In the genomic region with DNA sequence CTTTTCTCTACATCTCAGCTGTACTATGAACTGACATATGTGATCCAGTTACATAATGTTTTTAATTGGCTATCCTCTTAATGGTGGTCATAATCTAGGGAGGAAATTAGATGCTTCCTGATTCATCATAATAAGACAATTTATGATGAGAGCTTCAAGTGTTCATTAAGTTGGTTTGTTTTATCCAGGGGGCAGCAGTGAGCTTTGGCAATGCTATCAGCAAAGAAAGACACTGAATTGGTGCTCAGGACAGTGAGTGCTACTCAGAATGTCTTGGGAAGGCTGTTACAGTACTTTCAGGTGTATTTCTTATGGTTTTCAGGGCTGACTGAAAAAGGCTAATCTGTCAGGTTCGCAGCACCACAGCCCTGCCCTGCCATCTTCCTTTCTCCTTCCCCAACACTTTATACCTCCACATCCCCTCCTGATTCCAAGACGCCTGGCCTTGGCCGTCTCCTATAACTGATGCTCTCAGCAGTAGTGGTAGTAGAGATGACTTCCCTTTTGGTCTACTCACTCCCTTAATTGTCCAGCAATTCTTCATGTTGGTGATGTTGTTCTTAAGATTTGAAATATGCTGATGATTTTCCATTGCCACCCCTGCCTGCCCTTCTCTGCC, we compare ENCODE assay signal across 8 cellular contexts.
DNase-seq lines count a peak whose midpoint lies in the region; ATAC-seq and TF ChIP-seq lines count a peak whose summit lies in the region.

No MANE protein-coding gene starts in this region.

- POLR2A ChIA-PET in activated CD8-positive, alpha-beta T cell treated with anti-CD3 and anti-CD28 coated beads for 36 hours (lab: Charles Lee) = interaction anchor here (1.0 to 2.1 kb wide), 9 partner anchors 12 to 205 kb away, joined by 3 to 10 read pairs (median 5); a partner anchor contains a TSS

- no peak overlapping the region for H3K4me3 ChIP-seq in CD4-positive, CD25-positive, alpha-beta regulatory T cell (ENCODE audit: low read depth, low read length)
- H3K4me3 ChIP-seq in NB4 (ENCODE audit: low read depth, low read length) (no peak overlapping the region), esophagus muscularis mucosa (no peak overlapping the region)

- TF ChIP-seq CTCF in NB4 (IDR thresholded peaks at IDR 0.05; ENCODE audit: low read depth, low read length) (peak; percentile 72), esophagus muscularis mucosa (IDR thresholded peaks at IDR 0.05) (peak; percentile 42 to 55 (median 44)), omental fat pad (IDR thresholded peaks at IDR 0.05) (no peak)
- TF ChIP-seq CTCF in activated CD8-positive, alpha-beta T cell treated with anti-CD3 and anti-CD28 coated beads for 36 hours (IDR thresholded peaks at IDR 0.05) = peak; percentile 74

- peak overlapping the region; percentile 18 to 90 (median 82) for H3K27ac Mint-ChIP-seq in CD4-positive, CD25-positive, alpha-beta regulatory T cell
- peak overlapping the region; percentile 88 for H3K27ac Mint-ChIP-seq in activated CD8-positive, alpha-beta T cell treated with anti-CD3 and anti-CD28 coated beads for 36 hours

- intact Hi-C loops in activated CD8-positive, alpha-beta T cell treated with anti-CD3 and anti-CD28 coated beads for 36 hours (cut with micrococcal nuclease) = loop anchor here (1.0 to 10.0 kb wide), 3 partner anchors 70 to 177 kb away; no protein-coding TSS in a partner anchor
- intact Hi-C loops in esophagus muscularis mucosa (cut with DNase I) = loop anchor here (5.0 to 10.0 kb wide), 2 partner anchors 67 to 145 kb away; a partner anchor contains a TSS

- peak; percentile 54 to 89 (median 82) for DNase-seq in CD4-positive, CD25-positive, alpha-beta regulatory T cell
- DNase-seq in NB4 (ENCODE audit: low read depth) = peak; percentile 82
- DNase-seq in activated CD8-positive, alpha-beta T cell treated with anti-CD3 and anti-CD28 coated beads for 36 hours = peak; percentile 85
- DNase-seq in esophagus muscularis mucosa (ENCODE audit: extremely low spot score) = no peak
- DNase-seq in omental fat pad (ENCODE audit: low spot score) = no peak
- DNase-seq in NCI-H2081 (lab: John Stamatoyannopoulos, UW) = no peak

- H3K36me3 Mint-ChIP-seq in CD4-positive, CD25-positive, alpha-beta regulatory T cell = no peaks in the 10 kb centered on the region
- H3K36me3 Mint-ChIP-seq in activated CD8-positive, alpha-beta T cell treated with anti-CD3 and anti-CD28 coated beads for 36 hours (ENCODE audit: low read depth) = peaks cover 3% of the 10 kb centered on the region

- peaks cover 38 to 65% (median 51%) of the 10 kb centered on the region in 4 donors for H3K4me1 Mint-ChIP-seq in CD4-positive, CD25-positive, alpha-beta regulatory T cell
- peaks cover 72% of the 10 kb centered on the region for H3K4me1 Mint-ChIP-seq in activated CD8-positive, alpha-beta T cell treated with anti-CD3 and anti-CD28 coated beads for 36 hours (ENCODE audit: low read depth)

- 94% methylated on average over 3 of the region's 3 CpGs for WGBS in esophagus muscularis mucosa

- peaks cover 36% of the 10 kb centered on the region for H3K4me1 ChIP-seq in CD4-positive, CD25-positive, alpha-beta regulatory T cell (ENCODE audit: control insufficient read depth, insufficient read depth, low read length, poor library complexity, severe bottlenecking)
- peaks cover 11 to 40% (median 35%) of the 10 kb centered on the region in 4 donors for H3K4me1 ChIP-seq in esophagus muscularis mucosa

- H3K36me3 ChIP-seq in CD4-positive, CD25-positive, alpha-beta regulatory T cell (ENCODE audit: control insufficient read depth, insufficient read depth, low read length) = no peaks in the 10 kb centered on the region
- H3K36me3 ChIP-seq in esophagus muscularis mucosa = no peaks in the 10 kb centered on the region

- peaks cover 0 to 3% (median 0%) of the 10 kb centered on the region in 7 donors for H3K9me3 Mint-ChIP-seq in CD4-positive, CD25-positive, alpha-beta regulatory T cell
- H3K9me3 Mint-ChIP-seq in activated CD8-positive, alpha-beta T cell treated with anti-CD3 and anti-CD28 coated beads for 36 hours = peaks cover 4% of the 10 kb centered on the region

- CTCF ChIA-PET in activated CD8-positive, alpha-beta T cell treated with anti-CD3 and anti-CD28 coated beads for 36 hours (lab: Charles Lee) = interaction anchor here (0.7 to 12.2 kb wide), 42 partner anchors 9 to 205 kb away, joined by 3 to 221 read pairs (median 6); a partner anchor contains a TSS

- H3K27me3 Mint-ChIP-seq in CD4-positive, CD25-positive, alpha-beta regulatory T cell = no peaks in the 10 kb centered on the region
- H3K27me3 Mint-ChIP-seq in activated CD8-positive, alpha-beta T cell treated with anti-CD3 and anti-CD28 coated beads for 36 hours = no peaks in the 10 kb centered on the region

- ATAC-seq in CD4-positive, CD25-positive, alpha-beta regulatory T cell (ENCODE audit: low read depth in 2 of 2) = peak; percentile 76 to 78
- ATAC-seq in GM19395 (IDR thresholded peaks at IDR 0.05; ENCODE audit: unreplicated experiment) = peak; percentile 63
- peak; percentile 77 for ATAC-seq in activated CD8-positive, alpha-beta T cell treated with anti-CD3 and anti-CD28 coated beads for 36 hours
- ATAC-seq in omental fat pad (ENCODE audit: low FRiP score) = peak; percentile 60
- no peak for ATAC-seq in HG02759 (IDR thresholded peaks at IDR 0.05; ENCODE audit: unreplicated experiment)

- H3K4me3 Mint-ChIP-seq in CD4-positive, CD25-positive, alpha-beta regulatory T cell = peak overlapping the region in 2 of 4 donors; percentile 5 to 18
- H3K4me3 Mint-ChIP-seq in activated CD8-positive, alpha-beta T cell treated with anti-CD3 and anti-CD28 coated beads for 36 hours = no peak overlapping the region

- TF ChIP-seq EP300 in esophagus muscularis mucosa (IDR thresholded peaks at IDR 0.05) = no peak

- H3K9me3 ChIP-seq in CD4-positive, CD25-positive, alpha-beta regulatory T cell (ENCODE audit: control insufficient read depth in 2 of 2, low read length in 2 of 2) = no peaks in the 10 kb centered on the region
- H3K9me3 ChIP-seq in esophagus muscularis mucosa = no peaks in the 10 kb centered on the region

- H3K27ac ChIP-seq in CD4-positive, CD25-positive, alpha-beta regulatory T cell (ENCODE audit: insufficient read depth, low read length, poor library complexity, severe bottlenecking) = peak overlapping the region; percentile 34
- H3K27ac ChIP-seq in esophagus muscularis mucosa (replicated peaks in 1 of 4) = no peak overlapping the region

- no peak for TF ChIP-seq POLR2A in NB4 (IDR thresholded peaks at IDR 0.05; ENCODE audit: extremely low read depth, insufficient read length)
- TF ChIP-seq POLR2A in esophagus muscularis mucosa (IDR thresholded peaks at IDR 0.05; ENCODE audit: low read depth) = no peak

- no peaks in the 10 kb centered on the region for H3K27me3 ChIP-seq in CD4-positive, CD25-positive, alpha-beta regulatory T cell (ENCODE audit: control insufficient read depth, insufficient read depth, low read length)
- H3K27me3 ChIP-seq in esophagus muscularis mucosa = no peaks in the 10 kb centered on the region

Comparison
In these comparisons a context has a peak if more than half of its experiments do, and no peak if none do; other contexts are left out.
1. DNase-seq: peak in CD4-positive, CD25-positive, alpha-beta regulatory T cell (3 of 3), NB4 (single experiment) and activated CD8-positive, alpha-beta T cell treated with anti-CD3 and anti-CD28 coated beads for 36 hours (single experiment); none in esophagus muscularis mucosa (single experiment), omental fat pad (single experiment) and NCI-H2081 (0 of 2).
2. CTCF ChIP-seq: peak in NB4 (single experiment), activated CD8-positive, alpha-beta T cell treated with anti-CD3 and anti-CD28 coated beads for 36 hours (single experiment) and esophagus muscularis mucosa (3 of 3); none in omental fat pad (0 of 3).